Comparison of ENCODE assay signal across 9 cellular contexts in genomic region chr12:104670439-104671406, GRCh38.
DNase-seq lines count a peak whose midpoint lies in the region; ATAC-seq and TF ChIP-seq lines count a peak whose summit lies in the region.
"Had no signal": no experiment of that assay in that cellular context is flagged by ENCODE, and none has a peak within 500 bp of the region (broad histone marks: within the 10 kb centered on the region; RNA-seq: fewer than 3 reads in every experiment).

No MANE protein-coding gene starts in this region.

- no peaks in the 10 kb centered on the region for H3K79me2 ChIP-seq in GM23248 (ENCODE audit: insufficient read depth)

- ATAC-seq in Panc1, result no peak
- ATAC-seq in stimulated activated naive CD8-positive, alpha-beta T cell treated with anti-CD3 and anti-CD28 coated beads, Interleukin-15, Interleukin-2, amounts not matched to agents 100 U/mL and 50 U/mL, for 24 hours, result no peak

- no peaks in the 10 kb centered on the region for H4K20me1 ChIP-seq in GM23248 (ENCODE audit: insufficient read depth)

- H3K9me3 ChIP-seq in GM23248 (ENCODE audit: low read depth) (no peaks in the 10 kb centered on the region), Panc1 (ENCODE audit: control insufficient read depth, insufficient read depth, low read depth, low read length) (no peaks in the 10 kb centered on the region), A673 (ENCODE audit: low read depth, low read length, poor library complexity, severe bottlenecking) (no peaks in the 10 kb centered on the region)

- peaks cover 34% of the 10 kb centered on the region for H3F3A ChIP-seq in GM23248 (ENCODE audit: insufficient read depth)

- H3K9ac ChIP-seq in GM23248, result peak overlapping the region; percentile 69; the same call in 1 of the 2 replicates

- CTCF ChIA-PET in Panc1 (lab: Charles Lee) (no interaction called here), A673 (lab: Charles Lee) (no interaction called here)

- H3K4me3 ChIP-seq in GM23248 (no peak overlapping the region), Panc1 (ENCODE audit: low read depth in 2 of 2, low read length in 2 of 2) (no peak overlapping the region), A673 (ENCODE audit: low read depth, low read length, poor library complexity, severe bottlenecking) (no peak overlapping the region)

- peaks cover 34% of the 10 kb centered on the region for H3K4me1 ChIP-seq in GM23248 (ENCODE audit: insufficient read depth)
- H3K4me1 ChIP-seq in Panc1 (ENCODE audit: control insufficient read depth, insufficient read depth, low read length), result peaks cover 22% of the 10 kb centered on the region
- H3K4me1 ChIP-seq in A673 (ENCODE audit: insufficient read depth, low read length, poor library complexity, severe bottlenecking), result peaks cover 6% of the 10 kb centered on the region

- in situ Hi-C loops in GM23248 (cut with MboI) (no loop called here), Panc1 (cut with HindIII; ENCODE audit: low pct_unique_long_range_greater_than_20kb, low sequenced_read_pairs) (no loop called here)

- H3K9me2 ChIP-seq in GM23248 (ENCODE audit: insufficient read depth), result no peaks in the 10 kb centered on the region

- H3K4me2 ChIP-seq in GM23248 (ENCODE audit: unreplicated experiment), result peak overlapping the region; percentile 65

- BruUV-seq in Panc1 (replicated peaks; lab: Mats Ljungman, UMichigan) (no TSS peak), A673 (replicated peaks; lab: Mats Ljungman, UMichigan) (no TSS peak)

- H2AFZ ChIP-seq in GM23248, result no peak overlapping the region

- WGBS in GM23248 (ENCODE audit: low coverage in 1 of 2, low lambda C conversion rate in 2 of 2, missing lambda C conversion rate in 2 of 2), 2 experiments, result 58 to 61% methylated on average over 6 of the region's 6 CpGs

- TF ChIP-seq CTCF in Panc1 (IDR thresholded peaks at IDR 0.05) (no peak), A673 (conservative IDR thresholded peaks at IDR 0.05; ENCODE audit: low read depth, low read length) (no peak)

- intact Hi-C loops in Panc1 (cut with micrococcal nuclease; ENCODE audit: unreplicated experiment) (no loop called here), A673 (cut with micrococcal nuclease; ENCODE audit: unreplicated experiment) (no loop called here)

- peak overlapping the region; percentile 82 for H3K27ac ChIP-seq in GM23248
- H3K27ac ChIP-seq in Panc1 (ENCODE audit: low read length), result peak overlapping the region; percentile 67
- peak overlapping the region; percentile 67 for H3K27ac ChIP-seq in epithelial cell of prostate
- H3K27ac ChIP-seq in A673 (ENCODE audit: low read depth, low read length, poor library complexity, severe bottlenecking), result no peak overlapping the region

- H3K27me3 ChIP-seq in GM23248 (replicated peaks; ENCODE audit: insufficient read depth) (no peaks in the 10 kb centered on the region), Panc1 (ENCODE audit: control insufficient read depth, insufficient read depth, low read length) (no peaks in the 10 kb centered on the region), A673 (replicated peaks; ENCODE audit: insufficient read depth, low read depth, low read length, poor library complexity) (no peaks in the 10 kb centered on the region)

- H3K36me3 ChIP-seq in GM23248 (ENCODE audit: low read depth) (no peaks in the 10 kb centered on the region), Panc1 (ENCODE audit: control insufficient read depth, insufficient read depth, low read length) (no peaks in the 10 kb centered on the region), A673 (ENCODE audit: insufficient read depth, low read length, poor library complexity, severe bottlenecking) (no peaks in the 10 kb centered on the region)

- DNase-seq in GM23248, result peak; percentile 54
- no peak for DNase-seq in Panc1 (ENCODE audit: low read depth, low spot score)
- no peak for DNase-seq in epithelial cell of prostate (ENCODE audit: low read depth, low spot score)
- peak; percentile 27 for DNase-seq in stimulated activated naive CD8-positive, alpha-beta T cell treated with anti-CD3 and anti-CD28 coated beads, Interleukin-15, Interleukin-2, amounts not matched to agents 100 U/mL and 50 U/mL, for 24 hours
- DNase-seq in superior temporal gyrus (ENCODE audit: extremely low spot score), result no peak
- DNase-seq in AG20443 (ENCODE audit: low spot score), result no peak
- no peak for DNase-seq in stimulated activated CD4-positive, alpha-beta T cell treated with anti-CD3 and anti-CD28 coated beads, Interleukin-12 subunit alpha, Interleukin-12 subunit beta, amount 100 ng/mL, for 4 hours
- DNase-seq in A673 (ENCODE audit: low spot score), result no peak
- DNase-seq: KG1 had no signal

- POLR2A ChIA-PET in Panc1 (lab: Charles Lee) (no interaction called here), A673 (lab: Charles Lee; ENCODE audit: low non-redundant PET) (no interaction called here)

Comparison
In these comparisons a context has a peak if more than half of its experiments do, and no peak if none do; other contexts are left out.
1. DNase-seq: peak in GM23248 (single experiment) and stimulated activated naive CD8-positive, alpha-beta T cell treated with anti-CD3 and anti-CD28 coated beads, Interleukin-15, Interleukin-2, amounts not matched to agents 100 U/mL and 50 U/mL, for 24 hours (single experiment); none in Panc1 (single experiment), epithelial cell of prostate (single experiment), superior temporal gyrus (single experiment), AG20443 (single experiment), stimulated activated CD4-positive, alpha-beta T cell treated with anti-CD3 and anti-CD28 coated beads, Interleukin-12 subunit alpha, Interleukin-12 subunit beta, amount 100 ng/mL, for 4 hours (single experiment) and A673 (single experiment).